In the genomic region with DNA sequence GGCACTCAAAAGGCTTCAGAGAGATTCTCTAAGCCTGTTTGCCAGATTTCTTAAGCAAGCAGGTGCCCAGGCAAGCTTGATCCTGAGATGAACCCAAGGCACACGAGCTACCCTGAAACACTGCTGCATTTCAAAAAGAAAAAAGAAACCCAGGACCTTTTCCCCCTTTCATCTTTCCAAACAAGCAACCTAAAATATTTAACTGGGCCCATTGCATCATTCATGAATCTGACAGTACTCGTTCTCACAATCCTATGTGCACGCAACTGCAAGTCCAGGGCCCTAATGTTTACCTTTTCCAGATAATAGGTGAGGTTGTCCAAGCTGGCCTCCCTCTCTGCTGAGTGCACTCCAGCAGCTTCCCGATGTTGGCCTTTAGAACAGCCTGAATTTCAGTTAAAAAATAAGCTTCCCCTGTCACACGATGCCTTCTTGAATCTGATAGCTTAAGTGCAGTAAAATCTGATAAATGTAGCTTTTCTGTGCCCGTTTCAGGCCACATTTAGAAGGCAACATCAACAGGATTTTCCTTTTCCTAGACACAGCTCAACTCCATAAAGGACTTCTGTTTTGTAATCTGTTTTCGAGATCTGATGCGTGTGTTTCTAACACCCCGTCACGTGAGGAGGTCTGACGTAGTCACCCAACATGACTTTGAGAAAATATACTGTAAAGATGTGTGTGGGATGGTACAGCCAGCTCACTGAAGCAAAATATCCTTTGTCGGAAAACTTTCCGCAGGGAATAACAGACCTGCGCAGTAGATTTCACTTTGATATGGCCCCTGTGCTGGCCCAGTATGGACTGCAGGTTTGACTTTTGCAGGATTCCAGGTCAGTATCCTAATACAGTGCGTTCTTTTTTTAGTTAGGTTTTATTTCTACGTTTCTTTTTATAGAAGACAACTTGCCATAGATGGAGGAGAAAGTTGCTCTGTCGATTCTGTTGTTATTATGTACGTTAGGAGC, we compare ENCODE assay signal across 11 cellular contexts. TPM values are rescaled to one million over a fixed set of nuclear protein-coding genes. Genes with fewer than 3 reads are reported as not detected.
DNase-seq lines count a peak whose midpoint lies in the region; ATAC-seq, FAIRE-seq and TF ChIP-seq lines count a peak whose summit lies in the region.
"Had no signal": no experiment of that assay in that cellular context is flagged by ENCODE, and none has a peak within 500 bp of the region (broad histone marks: within the 10 kb centered on the region; RNA-seq: fewer than 3 reads in every experiment).

No MANE protein-coding gene starts in this region.

- H3K27ac ChIP-seq in right atrium auricular region (peak overlapping the region; percentile 67 to 77), parathyroid adenoma (peak overlapping the region; percentile 93), foreskin keratinocyte (no peak overlapping the region)

- H3K36me3 ChIP-seq in right atrium auricular region (peaks cover 11% of the 10 kb centered on the region), parathyroid adenoma (ENCODE audit: control insufficient read depth, insufficient read depth, low read length) (no peaks in the 10 kb centered on the region)

- peak overlapping the region; percentile 62 for H3K4me2 ChIP-seq in parathyroid adenoma (ENCODE audit: low read length)

- no peak overlapping the region for H3K4me3 ChIP-seq in right atrium auricular region
- peak overlapping the region; percentile 35 for H3K4me3 ChIP-seq in parathyroid adenoma (ENCODE audit: low read depth, low read length)
- H3K4me3 ChIP-seq: mucosa of descending colon had no signal

- H2AFZ ChIP-seq in parathyroid adenoma: peak overlapping the region; percentile 42

- H3K27me3 ChIP-seq in right atrium auricular region (no peaks in the 10 kb centered on the region), parathyroid adenoma (ENCODE audit: control insufficient read depth, insufficient read depth, low read length) (no peaks in the 10 kb centered on the region), foreskin keratinocyte (no peaks in the 10 kb centered on the region)

- no peak for TF ChIP-seq CTCF in right atrium auricular region (IDR thresholded peaks at IDR 0.05)
- no peak for TF ChIP-seq CTCF in parathyroid adenoma (IDR thresholded peaks at IDR 0.05)
- TF ChIP-seq CTCF in foreskin keratinocyte (conservative IDR thresholded peaks at IDR 0.05): no peak

- intact Hi-C loops in left ventricle myocardium superior (cut with micrococcal nuclease): no loop called here

- H3K9ac ChIP-seq in parathyroid adenoma: no peak overlapping the region

- no peak for ATAC-seq in left ventricle myocardium superior
- no peak for ATAC-seq in foreskin keratinocyte
- ATAC-seq in GM18498 (IDR thresholded peaks at IDR 0.05; ENCODE audit: unreplicated experiment): no peak
- ATAC-seq: esophagus mucosa, mucosa of descending colon had no signal

- DNase-seq in right atrium auricular region (ENCODE audit: low spot score) (no peak), left ventricle myocardium superior (no peak), globus pallidus (ENCODE audit: low spot score) (peak; percentile 68), foreskin keratinocyte (no peak), GM19239 (ENCODE audit: insufficient read length, low spot score) (no peak), GDM1 (lab: John Stamatoyannopoulos, UW) (no peak)
- DNase-seq: mucosa of descending colon, NCI-H2081 treated with DMSO at 0.1 percent for 48 hours had no signal

- no peaks in the 10 kb centered on the region for H3K9me3 ChIP-seq in right atrium auricular region
- H3K9me3 ChIP-seq in parathyroid adenoma (ENCODE audit: control insufficient read depth, low read length): no peaks in the 10 kb centered on the region
- H3K9me3 ChIP-seq: mucosa of descending colon had no signal

- H3K4me1 ChIP-seq in right atrium auricular region (peaks cover 2 to 84% of the 10 kb centered on the region in 2 donors), parathyroid adenoma (peaks cover 51% of the 10 kb centered on the region), foreskin keratinocyte (no peaks in the 10 kb centered on the region)

- FAIRE-seq in GM19239 (lab: Jason Lieb, UNC): no peak

- peaks cover 47% of the 10 kb centered on the region for H3K79me2 ChIP-seq in parathyroid adenoma

RNA-seq across cellular contexts. Expression of a gene that starts 55.1 kb away (rescaled TPM):
- total RNA-seq in right atrium auricular region: 1 to 10 TPM; 3.3 to 5.1 TPM
- 5.1 TPM for total RNA-seq in left ventricle myocardium superior
- total RNA-seq in foreskin keratinocyte: 10.1 and 10.4 TPM in 2 replicates
- polyA plus RNA-seq in foreskin keratinocyte: 1.7 and 2.3 TPM in 2 replicates
